In genomic region chr17:1627987-1628855, GRCh38 we compare ENCODE assay signal across 1 cellular context.
TF ChIP-seq lines count a peak whose summit lies in the region.

Gene SLC43A2 (minus strand): TSS chr17:1628834. CDS start chr17:1627874, 960 bp downstream.

TF ChIP-seq in HepG2, 621 proteins besides CTCF, POLR2A, EP300 and RAD21 (continued from another document and continues in another):
- no peak for TF ChIP-seq ZNF276 (CRISPR knock-in tag; IDR thresholded peaks at IDR 0.05; ENCODE audit: low read depth)
- TF ChIP-seq THAP11 (CRISPR knock-in tag; IDR thresholded peaks at IDR 0.05) = no peak
- TF ChIP-seq GABPA (IDR thresholded peaks at IDR 0.05; ENCODE audit: low read depth, low read length) = peak; percentile 17; the same call in 1 of the 2 replicates
- no peak for TF ChIP-seq GABPA (CRISPR knock-in tag; IDR thresholded peaks at IDR 0.05; ENCODE audit: low read depth)
- TF ChIP-seq ZNF160 (CRISPR knock-in tag; IDR thresholded peaks at IDR 0.05) = no peak
- peak; percentile 57; the same call in 1 of the 2 replicates for TF ChIP-seq KDM2A (CRISPR knock-in tag; IDR thresholded peaks at IDR 0.05; ENCODE audit: borderline replicate concordance, low read depth)
- TF ChIP-seq NR3C1 (CRISPR knock-in tag; IDR thresholded peaks at IDR 0.05) = no peak
- no peak for TF ChIP-seq ZSCAN9 (CRISPR knock-in tag; IDR thresholded peaks at IDR 0.05; ENCODE audit: borderline replicate concordance)
- TF ChIP-seq ZNF761 (CRISPR knock-in tag; conservative IDR thresholded peaks at IDR 0.05) = 0 out of 2 replicates have a peak, but pooled peaks have one; percentile 13
- no peak for TF ChIP-seq CEBPB (IDR thresholded peaks at IDR 0.05; ENCODE audit: borderline replicate concordance, low read depth, low read length)
- TF ChIP-seq TOE1 (CRISPR knock-in tag; IDR thresholded peaks at IDR 0.05) = no peak
- no peak; the same call in 1 of the 2 replicates for TF ChIP-seq TGIF2 (CRISPR knock-in tag; IDR thresholded peaks at IDR 0.05)
- TF ChIP-seq ATF2 (CRISPR knock-in tag; IDR thresholded peaks at IDR 0.05) = no peak
- 0 out of 2 replicates have a peak, but pooled peaks have one; percentile 30 for TF ChIP-seq ZNF484 (CRISPR knock-in tag; IDR thresholded peaks at IDR 0.05; ENCODE audit: borderline replicate concordance, low read depth)
- TF ChIP-seq IKZF5 (CRISPR knock-in tag; IDR thresholded peaks at IDR 0.05) = peak; percentile 48; the same call in 1 of the 2 replicates
- TF ChIP-seq TAF1 (CRISPR knock-in tag; IDR thresholded peaks at IDR 0.05) = peak; percentile 14; the same call in 1 of the 2 replicates
- no peak for TF ChIP-seq ETV5 (CRISPR knock-in tag; IDR thresholded peaks at IDR 0.05; ENCODE audit: borderline replicate concordance)
- TF ChIP-seq SP5 (CRISPR knock-in tag; IDR thresholded peaks at IDR 0.05; ENCODE audit: borderline replicate concordance, low read depth) = no peak
- TF ChIP-seq ZNF280D (CRISPR knock-in tag; IDR thresholded peaks at IDR 0.05) = no peak
- peak; percentile 84; the same call in 1 of the 2 replicates for TF ChIP-seq ZNF235 (CRISPR knock-in tag; IDR thresholded peaks at IDR 0.05; ENCODE audit: borderline replicate concordance)
- TF ChIP-seq BCL6 (CRISPR knock-in tag; IDR thresholded peaks at IDR 0.05) = no peak
- no peak for TF ChIP-seq ELF4 (CRISPR knock-in tag; IDR thresholded peaks at IDR 0.05; ENCODE audit: borderline replicate concordance)
- TF ChIP-seq ZNF781 (CRISPR knock-in tag; IDR thresholded peaks at IDR 0.05; ENCODE audit: borderline replicate concordance, not compliant biosample characterization) = no peak
- no peak for TF ChIP-seq MAZ (IDR thresholded peaks at IDR 0.05; ENCODE audit: borderline replicate concordance, low read depth, low read length)
- TF ChIP-seq MAZ (CRISPR knock-in tag; IDR thresholded peaks at IDR 0.05; ENCODE audit: low read depth) = no peak; the same call in 1 of the 2 replicates
- TF ChIP-seq MEF2D (CRISPR knock-in tag; IDR thresholded peaks at IDR 0.05) = no peak
- TF ChIP-seq HOXA7 (CRISPR knock-in tag; IDR thresholded peaks at IDR 0.05) = no peak
- no peak for TF ChIP-seq MXD3 (CRISPR knock-in tag; IDR thresholded peaks at IDR 0.05)
- no peak for TF ChIP-seq POGZ (CRISPR knock-in tag; IDR thresholded peaks at IDR 0.05)
- TF ChIP-seq NFRKB (IDR thresholded peaks at IDR 0.05) = no peak
- TF ChIP-seq ZNF567 (CRISPR knock-in tag; IDR thresholded peaks at IDR 0.05; ENCODE audit: borderline replicate concordance) = no peak
- TF ChIP-seq CSRNP1 (CRISPR knock-in tag; IDR thresholded peaks at IDR 0.05) = peak; percentile 78; the same call in 1 of the 2 replicates
- no peak for TF ChIP-seq SIN3B (IDR thresholded peaks at IDR 0.05; ENCODE audit: low read length)
- no peak for TF ChIP-seq ZNF563 (CRISPR knock-in tag; IDR thresholded peaks at IDR 0.05)
- TF ChIP-seq SP4 (CRISPR knock-in tag; IDR thresholded peaks at IDR 0.05) = peak; percentile 59; the same call in 1 of the 2 replicates
- TF ChIP-seq RFX1 (IDR thresholded peaks at IDR 0.05) = peak; percentile 39; the same call in 1 of the 2 replicates
- no peak for TF ChIP-seq ZNF318 (CRISPR knock-in tag; IDR thresholded peaks at IDR 0.05)
- TF ChIP-seq YY1 (IDR thresholded peaks at IDR 0.05; ENCODE audit: insufficient read depth, insufficient replicate concordance, low read depth, low read length) = no peak
- no peak for TF ChIP-seq ZNF383 (CRISPR knock-in tag; IDR thresholded peaks at IDR 0.05; ENCODE audit: borderline replicate concordance)
- TF ChIP-seq NR2C2 (CRISPR knock-in tag; IDR thresholded peaks at IDR 0.05; ENCODE audit: borderline replicate concordance) = no peak
- no peak for TF ChIP-seq ZNF530 (CRISPR knock-in tag; IDR thresholded peaks at IDR 0.05; ENCODE audit: low read depth)
- no peak for TF ChIP-seq ZBTB10 (CRISPR knock-in tag; IDR thresholded peaks at IDR 0.05; ENCODE audit: borderline replicate concordance)
- TF ChIP-seq ZNF121 (CRISPR knock-in tag; IDR thresholded peaks at IDR 0.05) = no peak
